9 cellular contexts compared by ENCODE assay signal in the genomic region with DNA sequence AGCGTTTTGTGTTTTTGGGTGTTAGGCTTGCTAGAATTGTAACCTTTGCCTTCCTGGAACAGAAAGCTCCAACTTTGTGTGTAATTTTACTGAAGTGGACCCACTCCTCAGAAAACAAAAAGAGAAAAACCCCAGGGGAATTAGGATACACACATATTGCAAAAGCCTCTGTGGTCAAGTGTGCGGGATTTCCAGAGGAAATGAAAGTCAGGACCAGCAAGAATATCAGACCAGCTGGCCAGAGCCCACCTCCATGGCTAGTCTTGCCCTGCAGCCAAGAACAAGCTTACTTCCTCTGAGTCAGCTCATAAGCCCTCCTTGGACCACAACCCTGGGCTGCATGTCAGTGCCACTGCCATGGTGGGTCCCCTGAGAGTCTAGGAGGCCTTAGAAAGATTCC. TPM values are rescaled to one million over a fixed set of nuclear protein-coding genes. Genes with fewer than 3 reads are reported as not detected.
DNase-seq lines count a peak whose midpoint lies in the region; ATAC-seq and TF ChIP-seq lines count a peak whose summit lies in the region.
"Had no signal": no experiment of that assay in that cellular context is flagged by ENCODE, and none has a peak within 500 bp of the region (broad histone marks: within the 10 kb centered on the region; RNA-seq: fewer than 3 reads in every experiment).

No MANE protein-coding gene starts in this region.

- no peaks in the 10 kb centered on the region for H3K9me3 Mint-ChIP-seq in activated T-cell treated with anti-CD3 and anti-CD28 coated beads, Interleukin-2, amount 50 U/mL, for 72 hours
- peaks cover 0 to 3% (median 2%) of the 10 kb centered on the region in 6 donors for H3K9me3 Mint-ChIP-seq in immature natural killer cell

- H3K27ac ChIP-seq in smooth muscle cell (ENCODE audit: low read depth) = peak overlapping the region; percentile 48

- no peak overlapping the region for H3K4me3 Mint-ChIP-seq in activated T-cell treated with anti-CD3 and anti-CD28 coated beads, Interleukin-2, amount 50 U/mL, for 72 hours
- H3K4me3 Mint-ChIP-seq in immature natural killer cell = no peak overlapping the region

- H3K27me3 ChIP-seq in smooth muscle cell (ENCODE audit: low read depth) = no peaks in the 10 kb centered on the region

- no peak overlapping the region for H2AFZ ChIP-seq in smooth muscle cell (ENCODE audit: low read depth)

- no peaks in the 10 kb centered on the region for H3K79me2 ChIP-seq in smooth muscle cell (ENCODE audit: low read depth)

- 70% methylated on average over 2 of the region's 2 CpGs for WGBS in smooth muscle cell (ENCODE audit: low lambda C conversion rate)

- no peak overlapping the region for H3K4me2 ChIP-seq in smooth muscle cell

- no peak for TF ChIP-seq CTCF in smooth muscle cell (IDR thresholded peaks at IDR 0.05; ENCODE audit: borderline replicate concordance, insufficient read depth, poor library complexity, severe bottlenecking)

- no peaks in the 10 kb centered on the region for H3K36me3 ChIP-seq in smooth muscle cell (ENCODE audit: low read depth)

- peak; percentile 59 for DNase-seq in NOMO-1 treated with DMSO at 0.1 percent for 48 hours (lab: John Stamatoyannopoulos, UW; ENCODE audit: unreplicated experiment)
- peak; percentile 82 for DNase-seq in fibroblast of the conjunctiva (ENCODE audit: low read depth)
- no peak for DNase-seq in smooth muscle cell (lab: John Stamatoyannopoulos, UW; ENCODE audit: unreplicated experiment)
- DNase-seq in NCI-H128 (lab: John Stamatoyannopoulos, UW; ENCODE audit: unreplicated experiment) = no peak
- DNase-seq in activated T-cell treated with anti-CD3 and anti-CD28 coated beads, Interleukin-2, amount 50 U/mL, for 72 hours = no peak
- no peak for DNase-seq in immature natural killer cell
- DNase-seq: NCI-H1436 had no signal

- ATAC-seq in GM19023 (IDR thresholded peaks at IDR 0.05; ENCODE audit: unreplicated experiment) = peak; percentile 77
- ATAC-seq in activated T-cell treated with anti-CD3 and anti-CD28 coated beads, Interleukin-2, amount 50 U/mL, for 72 hours (replicated peaks in 1 of 2) = no peak
- no peak for ATAC-seq in HG02938 (IDR thresholded peaks at IDR 0.05; ENCODE audit: unreplicated experiment)

- no peaks in the 10 kb centered on the region for H3K9me3 ChIP-seq in smooth muscle cell (replicated peaks; ENCODE audit: low read depth)

- H3K9ac ChIP-seq in smooth muscle cell (ENCODE audit: low read depth) = no peak overlapping the region

- peaks cover 11% of the 10 kb centered on the region for H3K4me1 Mint-ChIP-seq in activated T-cell treated with anti-CD3 and anti-CD28 coated beads, Interleukin-2, amount 50 U/mL, for 72 hours (ENCODE audit: low read depth)
- no peaks in the 10 kb centered on the region for H3K4me1 Mint-ChIP-seq in immature natural killer cell

- H3F3A ChIP-seq in smooth muscle cell (ENCODE audit: low read depth) = no peaks in the 10 kb centered on the region

- H3K27ac Mint-ChIP-seq in activated T-cell treated with anti-CD3 and anti-CD28 coated beads, Interleukin-2, amount 50 U/mL, for 72 hours = no peak overlapping the region
- no peak overlapping the region for H3K27ac Mint-ChIP-seq in immature natural killer cell

- peaks cover 0 to 5% of the 10 kb centered on the region in 2 donors for H3K36me3 Mint-ChIP-seq in activated T-cell treated with anti-CD3 and anti-CD28 coated beads, Interleukin-2, amount 50 U/mL, for 72 hours (ENCODE audit: insufficient read depth in 2 of 2)
- H3K36me3 Mint-ChIP-seq in immature natural killer cell = peaks cover under 1 to 2% (median 2%) of the 10 kb centered on the region in 3 donors

- no peak overlapping the region for H3K4me3 ChIP-seq in smooth muscle cell

- peaks cover 13% of the 10 kb centered on the region for H3K27me3 Mint-ChIP-seq in activated T-cell treated with anti-CD3 and anti-CD28 coated beads, Interleukin-2, amount 50 U/mL, for 72 hours (ENCODE audit: low read depth)
- H3K27me3 Mint-ChIP-seq in immature natural killer cell (ENCODE audit: low read depth in 3 of 3) = peaks cover 0 to 5% (median 3%) of the 10 kb centered on the region in 3 donors

- H3K4me1 ChIP-seq in smooth muscle cell (ENCODE audit: low read depth) = peaks cover 5% of the 10 kb centered on the region

- H4K20me1 ChIP-seq in smooth muscle cell (ENCODE audit: low read depth) = no peaks in the 10 kb centered on the region

RNA-seq across cellular contexts. Expression of gene FTH1, which starts 37.0 kb away (rescaled TPM):
- total RNA-seq in smooth muscle cell = 903 and 1,173 TPM in 2 replicates
- polyA plus RNA-seq in smooth muscle cell = 6,048 and 7,176 TPM in 2 replicates
- 1,000 to 10,000 TPM; 1,135 to 1,244 TPM for total RNA-seq in activated T-cell treated with anti-CD3 and anti-CD28 coated beads, Interleukin-2, amount 50 U/mL, for 72 hours
- 1,000 to 10,000 TPM; 1,906 to 2,262 (median 2,182) TPM for polyA plus RNA-seq in immature natural killer cell

RNA-seq across cellular contexts. Expression of gene BEST1, which starts 54.3 kb away (rescaled TPM):
- 2.4 and 2.6 TPM in 2 replicates for total RNA-seq in smooth muscle cell
- polyA plus RNA-seq in smooth muscle cell (1.6 and 2.8 TPM in 2 replicates), immature natural killer cell (1 to 10 TPM in 2 of 3 donors, under 1 TPM in 1; 0.64 to 1.1 (median 1.0) TPM)
- 1 to 10 TPM; 1.9 to 4.1 TPM for total RNA-seq in activated T-cell treated with anti-CD3 and anti-CD28 coated beads, Interleukin-2, amount 50 U/mL, for 72 hours

Comparison
In these comparisons a context has a peak if more than half of its experiments do, and no peak if none do; other contexts are left out.
1. DNase-seq: peak in NOMO-1 treated with DMSO at 0.1 percent for 48 hours (single experiment) and fibroblast of the conjunctiva (single experiment); none in smooth muscle cell (single experiment), NCI-H128 (single experiment), activated T-cell treated with anti-CD3 and anti-CD28 coated beads, Interleukin-2, amount 50 U/mL, for 72 hours (0 of 2) and immature natural killer cell (0 of 3).